In genomic region chr2:174395284-174395968, GRCh38 we compare ENCODE assay signal across 8 cellular contexts. TPM values are rescaled to one million over a fixed set of nuclear protein-coding genes. Genes with fewer than 3 reads are reported as not detected.
DNase-seq lines count a peak whose midpoint lies in the region; ATAC-seq and TF ChIP-seq lines count a peak whose summit lies in the region.

SCRN3 (plus strand) TSS chr2:174395730; CDS start chr2:174398284, 2,554 bp downstream.

- H3K9me3 ChIP-seq in spleen, result no peaks in the 10 kb centered on the region

- no peaks in the 10 kb centered on the region for H3K27me3 Mint-ChIP-seq in activated B cell treated with CpG ODN at 0.5 μM for 24 hours

- H3K36me3 Mint-ChIP-seq in activated B cell treated with CpG ODN at 0.5 μM for 24 hours (ENCODE audit: low read depth), result peaks cover 32% of the 10 kb centered on the region

- H3K4me1 ChIP-seq in spleen, result peaks cover 17 to 74% (median 46%) of the 10 kb centered on the region in 6 donors

- intact Hi-C loops in activated B cell treated with CpG ODN at 0.5 μM for 24 hours (cut with micrococcal nuclease) (loop anchor here (1.0 to 5.0 kb wide), 4 partner anchors 92 to 1838 kb away; partner anchors contain the start of genes GPR155, OLA1, PDK1 and SP3), spleen (cut with DNase I; ENCODE audit: low total_unique reads) (no loop called here)

- peak within 1 kb of the TSS; percentile 100 for H3K4me3 Mint-ChIP-seq in activated B cell treated with CpG ODN at 0.5 μM for 24 hours

- 0 to 1% (median 1%) methylated on average over 25 to 35 of the region's 35 CpGs for WGBS in spleen, 5 donors

- ATAC-seq in GM18868 (IDR thresholded peaks at IDR 0.05; ENCODE audit: unreplicated experiment) (peak; percentile 91), HG03108 (IDR thresholded peaks at IDR 0.05; ENCODE audit: unreplicated experiment) (peak; percentile 96), activated B cell treated with CpG ODN at 0.5 μM for 24 hours (ENCODE audit: low read depth) (peak; percentile 94)

- no peak for TF ChIP-seq CTCF in AG04449 (IDR thresholded peaks at IDR 0.05; ENCODE audit: insufficient read depth, low read length, missing control alignments)
- TF ChIP-seq CTCF in activated B cell treated with CpG ODN at 0.5 μM for 24 hours (IDR thresholded peaks at IDR 0.05), result no peak
- peak in 1 of 11 experiments; percentile 33 for TF ChIP-seq CTCF in spleen (IDR thresholded peaks at IDR 0.05 in 8 of 11, conservative IDR thresholded peaks at IDR 0.05 in 3 of 11)

- H3K4me3 ChIP-seq in AG04449 (ENCODE audit: low read depth, low read length), result peak within 1 kb of the TSS; percentile 80
- H3K4me3 ChIP-seq in spleen, result peak within 1 kb of the TSS; percentile 77 to 96 (median 92)

- H3K27me3 ChIP-seq in spleen (replicated peaks in 1 of 7), result no peaks in the 10 kb centered on the region

- POLR2A ChIA-PET in AG04449 (lab: Yijun Ruan, JAX) (no interaction called here), activated B cell treated with CpG ODN at 0.5 μM for 24 hours (lab: Charles Lee) (interaction anchor here (0.6 to 1.4 kb wide), 6 partner anchors 16 to 500 kb away, joined by 3 to 4 read pairs (median 3); partner anchors contain the start of gene OLA1)

- peak in 1 of 3 donors; percentile 11 for TF ChIP-seq POLR2A in spleen (IDR thresholded peaks at IDR 0.05)

- H3K4me1 Mint-ChIP-seq in activated B cell treated with CpG ODN at 0.5 μM for 24 hours, result peaks cover 34% of the 10 kb centered on the region

- no peaks in the 10 kb centered on the region for H3K9me3 Mint-ChIP-seq in activated B cell treated with CpG ODN at 0.5 μM for 24 hours

- DNase-seq in AG04449 (ENCODE audit: low read depth, low spot score) (peak; percentile 7), NCI-H2196 treated with DMSO at 0.1 percent for 48 hours (lab: John Stamatoyannopoulos, UW; ENCODE audit: unreplicated experiment) (peak; percentile 85), activated B cell treated with CpG ODN at 0.5 μM for 24 hours (peak; percentile 59), caudate nucleus (lab: John Stamatoyannopoulos, UW) (peak in 60 of 61 donors; percentile 31 to 90 (median 74)), inferior parietal cortex (ENCODE audit: extremely low spot score) (peak; percentile 94), spleen (peak; percentile 94)

- peaks cover 0 to 37% (median 9%) of the 10 kb centered on the region in 6 donors for H3K36me3 ChIP-seq in spleen

- H3K27ac ChIP-seq in caudate nucleus (ENCODE audit: low read depth, low read length) (peak within 1 kb of the TSS; percentile 84), spleen (peak within 1 kb of the TSS; percentile 82 to 93 (median 92))

- CTCF ChIA-PET in AG04449 (lab: Yijun Ruan, JAX) (no interaction called here), activated B cell treated with CpG ODN at 0.5 μM for 24 hours (lab: Charles Lee) (interaction anchor here (0.8 to 1.5 kb wide), 2 partner anchors 8 to 51 kb away, joined by 3 read pairs; no protein-coding TSS in a partner anchor)

- H3K27ac Mint-ChIP-seq in activated B cell treated with CpG ODN at 0.5 μM for 24 hours, result peak within 1 kb of the TSS; percentile 98

RNA-seq across cellular contexts. Expression of gene SCRN3, which starts in this region (rescaled TPM):
- total RNA-seq in activated B cell treated with CpG ODN at 0.5 μM for 24 hours (14.3 and 19.4 TPM in 2 replicates), spleen (10 to 100 TPM; 14.6 to 24.9 (median 22.5) TPM)
- polyA plus RNA-seq in spleen, result 10 to 100 TPM in 2 of 3 donors, 1 to 10 TPM in 1; 8.4 to 12.3 (median 10.1) TPM

Comparison
In these comparisons a context has a peak if more than half of its experiments do, and no peak if none do; other contexts are left out.
1. Peak in every context shown above with its lines: DNase-seq, ATAC-seq, H3K4me3 ChIP-seq and H3K27ac ChIP-seq.
2. DNase-seq: peak in every context shown above with its lines; median percentile 94 in inferior parietal cortex; 94 in spleen; 85 in NCI-H2196 treated with DMSO at 0.1 percent for 48 hours; 74 in caudate nucleus; 59 in activated B cell treated with CpG ODN at 0.5 μM for 24 hours; 7 in AG04449.